In the genomic region with DNA sequence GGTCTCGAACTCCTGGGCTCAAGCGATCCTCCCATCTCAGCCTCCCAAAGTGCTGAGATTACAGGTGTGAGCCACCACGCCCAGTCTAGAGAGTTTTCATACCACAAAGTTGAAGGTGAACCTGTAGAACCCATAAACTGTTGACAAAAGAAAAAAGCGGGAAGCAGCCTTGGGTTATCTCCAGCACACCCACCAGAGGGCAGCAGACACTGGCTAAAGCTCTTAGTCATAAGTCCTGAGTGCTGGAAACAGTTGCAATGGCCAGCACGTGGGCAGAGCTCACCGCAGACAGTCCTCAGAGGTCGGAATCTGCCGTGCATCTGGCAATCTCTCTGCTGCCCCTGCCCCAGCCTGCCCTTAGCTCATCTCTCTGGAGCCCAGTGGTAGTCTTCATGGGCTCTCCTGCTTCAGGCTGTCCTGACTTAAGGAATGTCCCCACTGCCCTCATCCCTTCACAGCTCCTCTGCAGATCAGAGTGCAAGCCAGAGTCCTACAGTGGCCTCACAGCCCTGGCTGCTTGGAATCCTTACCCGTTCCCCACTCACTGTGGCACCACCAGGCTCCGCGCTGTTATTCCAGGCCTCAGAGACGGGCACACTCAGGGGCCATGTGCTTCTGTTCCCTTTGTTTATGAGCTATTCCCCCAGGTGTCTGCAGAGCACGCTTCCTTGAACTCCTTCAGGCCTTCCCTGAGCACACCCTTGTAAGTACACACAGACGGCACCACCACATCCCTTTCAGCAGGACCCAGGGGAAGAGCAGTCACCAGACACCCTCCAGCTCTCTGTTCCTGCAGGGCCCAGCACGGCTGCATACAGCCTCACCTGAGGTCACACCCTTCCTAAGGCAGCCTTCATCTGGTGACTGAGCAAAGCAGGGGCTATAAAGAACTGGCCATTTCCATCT, we compare ENCODE assay signal across 8 cellular contexts. TPM values are rescaled to one million over a fixed set of nuclear protein-coding genes. Genes with fewer than 3 reads are reported as not detected.
A peak's percentile ranks its signal among the peaks of the same experiment; 100 is the strongest.
DNase-seq lines count a peak whose midpoint lies in the region; ATAC-seq and TF ChIP-seq lines count a peak whose summit lies in the region.

No MANE protein-coding gene starts in this region.

- no peak overlapping the region for H3K9ac ChIP-seq in neural progenitor cell

- H3K36me3 Mint-ChIP-seq in activated T-cell treated with anti-CD3 and anti-CD28 coated beads, Interleukin-2, amount 50 U/mL, for 72 hours (ENCODE audit: insufficient read depth in 2 of 2), result no peaks in the 10 kb centered on the region
- no peaks in the 10 kb centered on the region for H3K36me3 Mint-ChIP-seq in neural progenitor cell

- ATAC-seq in activated T-cell treated with anti-CD3 and anti-CD28 coated beads, Interleukin-2, amount 50 U/mL, for 72 hours (replicated peaks in 1 of 2), result peak; percentile 97 to 98
- ATAC-seq in stimulated activated naive CD8-positive, alpha-beta T cell treated with anti-CD3 and anti-CD28 coated beads, Interleukin-15, Interleukin-2, amounts not matched to agents 100 U/mL and 50 U/mL, for 24 hours, result peak; percentile 93

- peaks cover 11% of the 10 kb centered on the region for H3K4me1 ChIP-seq in neural progenitor cell

- peak overlapping the region; percentile 35 for H2AFZ ChIP-seq in neural progenitor cell (replicated peaks)

- no peaks in the 10 kb centered on the region for H3K27me3 Mint-ChIP-seq in activated T-cell treated with anti-CD3 and anti-CD28 coated beads, Interleukin-2, amount 50 U/mL, for 72 hours (ENCODE audit: low read depth)
- no peaks in the 10 kb centered on the region for H3K27me3 Mint-ChIP-seq in neural progenitor cell (ENCODE audit: insufficient read depth, low read depth)

- TF ChIP-seq CTCF in LNCaP clone FGC (IDR thresholded peaks at IDR 0.05; ENCODE audit: control insufficient read depth, extremely low read depth, insufficient read depth) (peak; percentile 89), fibroblast of pulmonary artery (IDR thresholded peaks at IDR 0.05; ENCODE audit: low read length, missing control alignments) (peak; percentile 87), neural progenitor cell (IDR thresholded peaks at IDR 0.05) (peak; percentile 95)

- peaks cover 16% of the 10 kb centered on the region for H3F3A ChIP-seq in neural progenitor cell (ENCODE audit: low read depth)

- H3K27me3 ChIP-seq in neural progenitor cell, result peaks cover 11% of the 10 kb centered on the region

- H3K36me3 ChIP-seq in neural progenitor cell, result no peaks in the 10 kb centered on the region

- no peak overlapping the region for H3K4me3 Mint-ChIP-seq in activated T-cell treated with anti-CD3 and anti-CD28 coated beads, Interleukin-2, amount 50 U/mL, for 72 hours
- no peak overlapping the region for H3K4me3 Mint-ChIP-seq in neural progenitor cell

- no peak overlapping the region for H3K4me2 ChIP-seq in neural progenitor cell

- no peaks in the 10 kb centered on the region for H3K9me3 ChIP-seq in neural progenitor cell (ENCODE audit: low read depth)

- no peaks in the 10 kb centered on the region for H4K20me1 ChIP-seq in neural progenitor cell (ENCODE audit: low read depth)

- H3K4me3 ChIP-seq in LNCaP clone FGC (ENCODE audit: low read depth, low read length), result no peak overlapping the region
- no peak overlapping the region for H3K4me3 ChIP-seq in fibroblast of pulmonary artery (replicated peaks; ENCODE audit: low read depth, low read length)
- H3K4me3 ChIP-seq in neural progenitor cell, result no peak overlapping the region

- H3K79me2 ChIP-seq in neural progenitor cell (ENCODE audit: low read depth), result no peaks in the 10 kb centered on the region

- H3K4me1 Mint-ChIP-seq in activated T-cell treated with anti-CD3 and anti-CD28 coated beads, Interleukin-2, amount 50 U/mL, for 72 hours (ENCODE audit: low read depth), result peaks cover 8% of the 10 kb centered on the region
- peaks cover 21% of the 10 kb centered on the region for H3K4me1 Mint-ChIP-seq in neural progenitor cell

- DNase-seq in AG08395 (ENCODE audit: low spot score), result peak; percentile 85
- peak; percentile 55 for DNase-seq in GM19238 (ENCODE audit: insufficient read length, low spot score)
- DNase-seq in LNCaP clone FGC (ENCODE audit: low read depth), result peak; percentile 79
- peak; percentile 88 for DNase-seq in RPMI7951 (ENCODE audit: low read depth)
- peak; percentile 83 for DNase-seq in activated T-cell treated with anti-CD3 and anti-CD28 coated beads, Interleukin-2, amount 50 U/mL, for 72 hours
- DNase-seq in fibroblast of pulmonary artery (ENCODE audit: low read depth), result peak; percentile 93
- DNase-seq in neural progenitor cell (ENCODE audit: low spot score), result peak; percentile 92
- DNase-seq in stimulated activated naive CD8-positive, alpha-beta T cell treated with anti-CD3 and anti-CD28 coated beads, Interleukin-15, Interleukin-2, amounts not matched to agents 100 U/mL and 50 U/mL, for 24 hours, result peak; percentile 83

- H3K9me3 Mint-ChIP-seq in activated T-cell treated with anti-CD3 and anti-CD28 coated beads, Interleukin-2, amount 50 U/mL, for 72 hours, result no peaks in the 10 kb centered on the region
- peaks cover 6% of the 10 kb centered on the region for H3K9me3 Mint-ChIP-seq in neural progenitor cell

- no peak overlapping the region for H3K27ac ChIP-seq in neural progenitor cell

- H3K27ac Mint-ChIP-seq in activated T-cell treated with anti-CD3 and anti-CD28 coated beads, Interleukin-2, amount 50 U/mL, for 72 hours, result no peak overlapping the region
- H3K27ac Mint-ChIP-seq in neural progenitor cell, result peak overlapping the region; percentile 10

RNA-seq across cellular contexts. Expression of a gene that starts 8.8 kb away (rescaled TPM):
- total RNA-seq in RPMI7951 (2014; rRNA removed; shearing (Covaris generic)), result 40.4 and 46.2 TPM in 2 replicates
- 10 to 100 TPM; 44.4 to 45.5 TPM for total RNA-seq in activated T-cell treated with anti-CD3 and anti-CD28 coated beads, Interleukin-2, amount 50 U/mL, for 72 hours
- 32.9 and 55.1 TPM in 2 replicates for total RNA-seq in neural progenitor cell (ENCODE audit: low replicate concordance)

RNA-seq across cellular contexts. Expression of a gene that starts 46.6 kb away (rescaled TPM):
- total RNA-seq in RPMI7951 (2014; rRNA removed; shearing (Covaris generic)), result 37.4 and 44.1 TPM in 2 replicates
- 10 to 100 TPM; 57.3 to 60.4 TPM for total RNA-seq in activated T-cell treated with anti-CD3 and anti-CD28 coated beads, Interleukin-2, amount 50 U/mL, for 72 hours
- total RNA-seq in neural progenitor cell (ENCODE audit: low replicate concordance), result 33.0 and 96.9 TPM in 2 replicates

RNA-seq across cellular contexts. Expression of a gene that starts 56.3 kb away (rescaled TPM):
- total RNA-seq in RPMI7951 (2014; rRNA removed; shearing (Covaris generic)), result 0.48 and 1.9 TPM in 2 replicates
- under 1 TPM; 0.30 to 0.48 TPM for total RNA-seq in activated T-cell treated with anti-CD3 and anti-CD28 coated beads, Interleukin-2, amount 50 U/mL, for 72 hours
- total RNA-seq in neural progenitor cell (ENCODE audit: low replicate concordance), result 1.7 and 4.6 TPM in 2 replicates
